Comparison of ENCODE assay signal across 11 cellular contexts in the genomic region with DNA sequence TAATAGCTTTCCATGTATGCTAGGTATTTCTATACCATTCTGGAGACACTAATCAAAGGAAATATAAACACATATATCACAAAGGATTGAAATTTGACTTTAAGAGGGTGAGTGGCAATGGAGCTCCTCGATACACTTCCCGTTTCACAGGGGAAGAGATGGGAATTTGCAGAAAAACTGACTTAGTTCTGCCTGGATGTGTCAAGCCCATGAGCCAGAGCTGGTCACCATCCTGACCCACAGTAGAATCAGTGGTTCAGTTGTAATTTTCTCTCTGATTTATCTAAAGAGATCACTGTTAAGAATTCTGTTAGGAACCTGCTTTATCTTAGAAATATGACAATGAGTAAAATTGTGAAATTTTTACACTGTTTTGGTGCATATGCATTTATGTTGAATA. TPM values are rescaled to one million over a fixed set of nuclear protein-coding genes. Genes with fewer than 3 reads are reported as not detected.
DNase-seq lines count a peak whose midpoint lies in the region; ATAC-seq and TF ChIP-seq lines count a peak whose summit lies in the region.
"Had no signal": no experiment of that assay in that cellular context is flagged by ENCODE, and none has a peak within 500 bp of the region (broad histone marks: within the 10 kb centered on the region; RNA-seq: fewer than 3 reads in every experiment).

No MANE protein-coding gene starts in this region.

- no peak for TF ChIP-seq POLR2A in upper lobe of left lung (IDR thresholded peaks at IDR 0.05)

- peak overlapping the region; percentile 87 for H3K27ac Mint-ChIP-seq in activated naive CD4-positive, alpha-beta T cell treated with anti-CD3 and anti-CD28 coated beads, Interleukin-2, amount 50 U/mL, for 24 hours

- H3K4me3 ChIP-seq in heart right ventricle (peak overlapping the region in 7 of 10 donors; percentile 4 to 37 (median 33)), upper lobe of left lung (peak overlapping the region in 3 of 4 donors; percentile 2 to 28 (median 25))
- H3K4me3 ChIP-seq: BLaER1, SJSA1 had no signal

- H3K36me3 Mint-ChIP-seq in activated naive CD4-positive, alpha-beta T cell treated with anti-CD3 and anti-CD28 coated beads, Interleukin-2, amount 50 U/mL, for 24 hours = peaks cover 9% of the 10 kb centered on the region

- TF ChIP-seq CTCF in heart right ventricle (IDR thresholded peaks at IDR 0.05) (no peak), upper lobe of left lung (IDR thresholded peaks at IDR 0.05) (no peak)

- ATAC-seq in heart right ventricle (peak in 2 of 8 donors; percentile 30 to 58), upper lobe of left lung (ENCODE audit: low FRiP score in 2 of 2) (peak in 1 of 2 donors; percentile 78), HG02571 (IDR thresholded peaks at IDR 0.05; ENCODE audit: unreplicated experiment) (no peak), HG03025 (IDR thresholded peaks at IDR 0.05; ENCODE audit: low FRiP score, unreplicated experiment) (no peak)

- peak overlapping the region; percentile 81 for H3K4me3 Mint-ChIP-seq in activated naive CD4-positive, alpha-beta T cell treated with anti-CD3 and anti-CD28 coated beads, Interleukin-2, amount 50 U/mL, for 24 hours

- no peaks in the 10 kb centered on the region for H3K9me3 Mint-ChIP-seq in activated naive CD4-positive, alpha-beta T cell treated with anti-CD3 and anti-CD28 coated beads, Interleukin-2, amount 50 U/mL, for 24 hours

- H3K36me3 ChIP-seq in heart right ventricle = no peaks in the 10 kb centered on the region
- no peaks in the 10 kb centered on the region for H3K36me3 ChIP-seq in upper lobe of left lung
- H3K36me3 ChIP-seq: BLaER1, SJSA1 had no signal

- WGBS in heart right ventricle, 2 donors = 64 to 69% methylated on average over 2 of the region's 2 CpGs
- WGBS in upper lobe of left lung, 2 donors = 38 to 57% methylated on average over 2 of the region's 2 CpGs

- H3K27me3 Mint-ChIP-seq in activated naive CD4-positive, alpha-beta T cell treated with anti-CD3 and anti-CD28 coated beads, Interleukin-2, amount 50 U/mL, for 24 hours = no peaks in the 10 kb centered on the region

- H3K9me3 ChIP-seq in heart right ventricle (peaks cover 0 to 12% (median 0%) of the 10 kb centered on the region in 11 donors), upper lobe of left lung (no peaks in the 10 kb centered on the region)
- H3K9me3 ChIP-seq: BLaER1, SJSA1 had no signal

- no peak for DNase-seq in activated naive CD4-positive, alpha-beta T cell (lab: John Stamatoyannopoulos, UW)
- DNase-seq in OCI-M1 (lab: John Stamatoyannopoulos, UW) (peak; percentile 23), heart right ventricle (no peak), upper lobe of left lung (no peak)
- no peak for DNase-seq in stimulated activated CD4-positive, alpha-beta T cell treated with anti-CD3 and anti-CD28 coated beads, Interleukin-2, amount 100 ng/mL, for 48 hours

- H3K27me3 ChIP-seq in heart right ventricle (no peaks in the 10 kb centered on the region), upper lobe of left lung (no peaks in the 10 kb centered on the region)
- H3K27me3 ChIP-seq: BLaER1, SJSA1 had no signal

- H3K4me1 Mint-ChIP-seq in activated naive CD4-positive, alpha-beta T cell treated with anti-CD3 and anti-CD28 coated beads, Interleukin-2, amount 50 U/mL, for 24 hours = peaks cover 73% of the 10 kb centered on the region

- intact Hi-C loops in heart right ventricle (cut with DNase I) = loop anchor here in 1 of 10 donors (5.0 kb wide), 1 partner anchor 774 kb away; no protein-coding TSS in a partner anchor

- H3K4me1 ChIP-seq in heart right ventricle (peaks cover 0 to 49% (median 30%) of the 10 kb centered on the region in 9 donors), upper lobe of left lung (peaks cover 4 to 13% (median 11%) of the 10 kb centered on the region in 4 donors)
- H3K4me1 ChIP-seq: BLaER1, SJSA1 had no signal

- TF ChIP-seq EP300 in upper lobe of left lung (IDR thresholded peaks at IDR 0.05) = no peak

- H3K27ac ChIP-seq in heart right ventricle (peak overlapping the region in 8 of 10 donors; percentile 36 to 75 (median 56)), upper lobe of left lung (peak overlapping the region; percentile 44 to 79 (median 56))
- H3K27ac ChIP-seq: BLaER1, SJSA1 had no signal

RNA-seq across cellular contexts. Expression of a gene that starts 34.2 kb away (rescaled TPM):
- 100 to 1,000 TPM in 6 of 10 donors, 10 to 100 TPM in 4; 76.8 to 131 (median 108) TPM for total RNA-seq in heart right ventricle
- 10 to 100 TPM; 17.3 to 19.1 TPM for polyA plus RNA-seq in heart right ventricle
- total RNA-seq in upper lobe of left lung = 10 to 100 TPM in 2 of 6 donors, 1 to 10 TPM in 4; 5.3 to 17.0 (median 8.1) TPM

RNA-seq across cellular contexts. Expression of a gene that starts 53.5 kb away (rescaled TPM):
- total RNA-seq in heart right ventricle (under 1 TPM in 2 of 10 donors, not detected in 8; 0.12 to 0.18 TPM), upper lobe of left lung (not detected)
- not detected for polyA plus RNA-seq in heart right ventricle
- total RNA-seq: SJSA1 had no signal
- polyA plus RNA-seq: adipose tissue had no signal

Comparison
In these comparisons a context has a peak if more than half of its experiments do, and no peak if none do; other contexts are left out.
1. RNA of a gene that starts 34.2 kb away (total RNA-seq): 76.8 to 131 TPM in heart right ventricle; 5.3 to 17.0 TPM in upper lobe of left lung; every median in the first group is over 4 times any median in the second.